26 cellular contexts compared by ENCODE assay signal in genomic region chr14:71623939-71624338, GRCh38.
"Had no signal": no experiment of that assay in that cellular context is flagged by ENCODE, and none has a peak within 500 bp of the region (broad histone marks: within the 10 kb centered on the region; RNA-seq: fewer than 3 reads in every experiment).

No MANE protein-coding gene starts in this region.

- H3K4me3 ChIP-seq: ascending aorta, gastroesophageal sphincter, skin epidermis, tibial nerve had no signal

- H3K9me3 Mint-ChIP-seq: neural crest cell; stimulated activated memory B cell treated with anti-CD40 and anti-IgM and Interleukin-4, amounts not matched to agents 10 μg/mL and 1 μg/mL and 100 μg/mL, for 72 hours; T-helper 1 cell treated with Interleukin-12 subunit alpha and Interleukin-12 subunit beta and Interleukin-4 antibody, amounts not matched to agents 30 μg/mL and 1 μg/mL, for 36 hours had no signal

- DNase-seq: activated CD4-positive, alpha-beta T cell treated with anti-CD3 and anti-CD28 coated beads for 4 hours; activated CD4-positive, alpha-beta T cell treated with anti-CD3 and anti-CD28 coated beads, Interleukin-2, amount 50 U/mL, for 4 hours; activated effector memory CD4-positive, alpha-beta T cell treated with Interleukin-2 at 50 U/mL for 16 hours; activated naive CD4-positive, alpha-beta T cell treated with Interleukin-2 at 50 U/mL for 16 hours; brain microvascular endothelial cell; central memory CD4-positive, alpha-beta T cell; head of caudate nucleus; hippocampal formation; left cardiac atrium; mammary epithelial cell; naive thymus-derived CD8-positive, alpha-beta T cell; right cardiac atrium; stimulated activated CD4-positive, alpha-beta T cell treated with anti-CD3 and anti-CD28 coated beads, Interleukin-4, amount 100 ng/mL, for 24 hours; T-helper 9 cell had no signal

- H3K27me3 ChIP-seq: ascending aorta, brain microvascular endothelial cell, gastroesophageal sphincter, tibial nerve had no signal

- H3K27me3 Mint-ChIP-seq: activated naive CD8-positive, alpha-beta T cell; naive thymus-derived CD8-positive, alpha-beta T cell; stimulated activated memory B cell treated with anti-CD40 and anti-IgM and Interleukin-4, amounts not matched to agents 10 μg/mL and 1 μg/mL and 100 μg/mL, for 72 hours had no signal

- H3K27ac Mint-ChIP-seq: activated naive CD8-positive, alpha-beta T cell; stimulated activated memory B cell treated with anti-CD40 and anti-IgM and Interleukin-4, amounts not matched to agents 10 μg/mL and 1 μg/mL and 100 μg/mL, for 72 hours; T-helper 1 cell treated with Interleukin-12 subunit alpha and Interleukin-12 subunit beta and Interleukin-4 antibody, amounts not matched to agents 30 μg/mL and 1 μg/mL, for 36 hours had no signal

- H3K4me1 ChIP-seq: ascending aorta, gastroesophageal sphincter had no signal

- H3K4me3 Mint-ChIP-seq: activated naive CD8-positive, alpha-beta T cell; naive thymus-derived CD8-positive, alpha-beta T cell; neural crest cell; stimulated activated memory B cell treated with anti-CD40 and anti-IgM and Interleukin-4, amounts not matched to agents 10 μg/mL and 1 μg/mL and 100 μg/mL, for 72 hours; T-helper 1 cell treated with Interleukin-12 subunit alpha and Interleukin-12 subunit beta and Interleukin-4 antibody, amounts not matched to agents 30 μg/mL and 1 μg/mL, for 36 hours had no signal

- H3K27ac ChIP-seq: ascending aorta, brain microvascular endothelial cell, gastroesophageal sphincter, skin epidermis, tibial nerve, VCaP had no signal

- ATAC-seq: gastroesophageal sphincter; left cardiac atrium; naive thymus-derived CD8-positive, alpha-beta T cell; right cardiac atrium; stimulated activated memory B cell treated with anti-CD40 and anti-IgM and Interleukin-4, amounts not matched to agents 10 μg/mL and 1 μg/mL and 100 μg/mL, for 72 hours had no signal

- FAIRE-seq: endothelial cell of umbilical vein, keratinocyte, TTC549 had no signal

- H3K9me3 ChIP-seq: ascending aorta, gastroesophageal sphincter, tibial nerve had no signal
